ENCODE assay signal across 12 cellular contexts in the genomic region with DNA sequence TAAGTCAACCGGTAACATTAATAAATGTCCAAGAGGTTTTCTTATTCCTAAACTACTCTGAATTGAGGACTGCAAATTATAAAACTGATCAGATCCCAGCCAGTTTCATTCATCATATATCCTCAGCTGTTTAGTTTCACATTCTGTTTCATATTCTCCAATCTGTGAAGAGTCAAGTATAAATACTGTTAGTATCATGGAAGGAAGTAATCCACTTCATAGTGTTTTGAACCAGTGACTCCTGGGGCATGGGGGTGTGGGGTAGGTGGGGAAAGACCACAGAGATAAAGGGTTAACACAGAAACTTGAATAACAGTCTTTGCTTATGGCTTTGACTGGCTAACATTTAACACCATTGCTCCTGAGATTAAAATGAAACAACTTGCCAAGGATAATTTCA.
DNase-seq lines count a peak whose midpoint lies in the region; ATAC-seq lines count a peak whose summit lies in the region.
"Had no signal": no experiment of that assay in that cellular context is flagged by ENCODE, and none has a peak within 500 bp of the region (broad histone marks: within the 10 kb centered on the region; RNA-seq: fewer than 3 reads in every experiment).

No MANE protein-coding gene starts in this region.

- ATAC-seq in activated T-cell treated with anti-CD3 and anti-CD28 coated beads, Interleukin-2, amount 50 U/mL, for 72 hours (replicated peaks in 1 of 2) = peak; percentile 14 to 26
- no peak for ATAC-seq in GM18907 (IDR thresholded peaks at IDR 0.05; ENCODE audit: unreplicated experiment)

- peak overlapping the region; percentile 83 for H3K27ac Mint-ChIP-seq in activated T-cell treated with anti-CD3 and anti-CD28 coated beads, Interleukin-2, amount 50 U/mL, for 72 hours
- peak overlapping the region; percentile 90 to 99 (median 96) for H3K27ac Mint-ChIP-seq in immature natural killer cell
- peak overlapping the region; percentile 97 for H3K27ac Mint-ChIP-seq in stimulated activated naive CD8-positive, alpha-beta T cell treated with anti-CD3 and anti-CD28 coated beads, Interleukin-15, Interleukin-2, amounts not matched to agents 100 ng/mL and 50 ng/mL, for 24 hours
- H3K27ac Mint-ChIP-seq: H9 had no signal

- peak; percentile 63 for DNase-seq in activated naive CD4-positive, alpha-beta T cell treated with Interleukin-2 at 50 U/mL for 16 hours
- DNase-seq in activated naive CD4-positive, alpha-beta T cell (lab: John Stamatoyannopoulos, UW) = no peak
- DNase-seq in activated T-cell treated with anti-CD3 and anti-CD28 coated beads, Interleukin-2, amount 50 U/mL, for 72 hours = no peak
- DNase-seq in immature natural killer cell = peak; percentile 41 to 44 (median 44)
- no peak for DNase-seq in NOMO-1 (lab: John Stamatoyannopoulos, UW; ENCODE audit: unreplicated experiment in 2 of 2)
- no peak for DNase-seq in hippocampal formation (lab: John Stamatoyannopoulos, UW)
- DNase-seq: brain microvascular endothelial cell, H9, Kasumi-1, ovary had no signal

- no peaks in the 10 kb centered on the region for H3K27me3 Mint-ChIP-seq in activated T-cell treated with anti-CD3 and anti-CD28 coated beads, Interleukin-2, amount 50 U/mL, for 72 hours (ENCODE audit: low read depth)
- peaks cover 0 to 19% (median 4%) of the 10 kb centered on the region in 3 donors for H3K27me3 Mint-ChIP-seq in immature natural killer cell (ENCODE audit: low read depth in 3 of 3)
- H3K27me3 Mint-ChIP-seq in stimulated activated naive CD8-positive, alpha-beta T cell treated with anti-CD3 and anti-CD28 coated beads, Interleukin-15, Interleukin-2, amounts not matched to agents 100 ng/mL and 50 ng/mL, for 24 hours = no peaks in the 10 kb centered on the region

- H3K36me3 Mint-ChIP-seq in activated T-cell treated with anti-CD3 and anti-CD28 coated beads, Interleukin-2, amount 50 U/mL, for 72 hours (ENCODE audit: insufficient read depth in 2 of 2) = peaks cover 4 to 28% of the 10 kb centered on the region in 2 donors
- H3K36me3 Mint-ChIP-seq in immature natural killer cell = peaks cover under 1 to 16% (median 12%) of the 10 kb centered on the region in 3 donors
- peaks cover 85% of the 10 kb centered on the region for H3K36me3 Mint-ChIP-seq in stimulated activated naive CD8-positive, alpha-beta T cell treated with anti-CD3 and anti-CD28 coated beads, Interleukin-15, Interleukin-2, amounts not matched to agents 100 ng/mL and 50 ng/mL, for 24 hours (ENCODE audit: low read depth)

- H3K4me1 Mint-ChIP-seq in activated T-cell treated with anti-CD3 and anti-CD28 coated beads, Interleukin-2, amount 50 U/mL, for 72 hours (ENCODE audit: low read depth) = peaks cover 100% of the 10 kb centered on the region
- peaks cover 97 to 99% of the 10 kb centered on the region in 2 donors for H3K4me1 Mint-ChIP-seq in immature natural killer cell
- H3K4me1 Mint-ChIP-seq in stimulated activated naive CD8-positive, alpha-beta T cell treated with anti-CD3 and anti-CD28 coated beads, Interleukin-15, Interleukin-2, amounts not matched to agents 100 ng/mL and 50 ng/mL, for 24 hours (ENCODE audit: low read depth) = peaks cover 100% of the 10 kb centered on the region

- H3K9me3 Mint-ChIP-seq in activated T-cell treated with anti-CD3 and anti-CD28 coated beads, Interleukin-2, amount 50 U/mL, for 72 hours = no peaks in the 10 kb centered on the region
- H3K9me3 Mint-ChIP-seq in immature natural killer cell = no peaks in the 10 kb centered on the region
- H3K9me3 Mint-ChIP-seq in stimulated activated naive CD8-positive, alpha-beta T cell treated with anti-CD3 and anti-CD28 coated beads, Interleukin-15, Interleukin-2, amounts not matched to agents 100 ng/mL and 50 ng/mL, for 24 hours = no peaks in the 10 kb centered on the region
- H3K9me3 Mint-ChIP-seq: H9 had no signal

- H3K4me3 Mint-ChIP-seq in activated T-cell treated with anti-CD3 and anti-CD28 coated beads, Interleukin-2, amount 50 U/mL, for 72 hours = peak overlapping the region; percentile 63 to 80
- H3K4me3 Mint-ChIP-seq in immature natural killer cell = peak overlapping the region; percentile 52 to 76 (median 74)
- peak overlapping the region; percentile 68 for H3K4me3 Mint-ChIP-seq in stimulated activated naive CD8-positive, alpha-beta T cell treated with anti-CD3 and anti-CD28 coated beads, Interleukin-15, Interleukin-2, amounts not matched to agents 100 ng/mL and 50 ng/mL, for 24 hours
- H3K4me3 Mint-ChIP-seq: H9 had no signal

Comparison
In these comparisons a context has a peak if more than half of its experiments do, and no peak if none do; other contexts are left out.
1. DNase-seq: peak in activated naive CD4-positive, alpha-beta T cell treated with Interleukin-2 at 50 U/mL for 16 hours (single experiment) and immature natural killer cell (3 of 3); none in activated naive CD4-positive, alpha-beta T cell (0 of 4), activated T-cell treated with anti-CD3 and anti-CD28 coated beads, Interleukin-2, amount 50 U/mL, for 72 hours (0 of 2), NOMO-1 (0 of 2) and hippocampal formation (0 of 2).
2. Peak in every context shown above with its lines, with median percentiles within 50 percentile points of each other: H3K27ac Mint-ChIP-seq and H3K4me3 Mint-ChIP-seq.